In genomic region chr22:39773976-39774539, GRCh38 we compare ENCODE assay signal across 8 cellular contexts.
DNase-seq lines count a peak whose midpoint lies in the region; ATAC-seq and TF ChIP-seq lines count a peak whose summit lies in the region.

No MANE protein-coding gene starts in this region.

- intact Hi-C loops in heart left ventricle (cut with DNase I), result no loop called here

- H3K9me3 ChIP-seq in parathyroid adenoma (ENCODE audit: control insufficient read depth, low read length) (no peaks in the 10 kb centered on the region), heart left ventricle (peaks cover 0 to 17% (median 3%) of the 10 kb centered on the region in 12 donors)

- no peaks in the 10 kb centered on the region for H3K36me3 ChIP-seq in parathyroid adenoma (ENCODE audit: control insufficient read depth, insufficient read depth, low read length)
- H3K36me3 ChIP-seq in heart left ventricle, result no peaks in the 10 kb centered on the region

- H3K4me1 ChIP-seq in parathyroid adenoma, result peaks cover 15% of the 10 kb centered on the region
- H3K4me1 ChIP-seq in heart left ventricle, result no peaks in the 10 kb centered on the region

- DNase-seq in activated T-cell treated with anti-CD3 and anti-CD28 coated beads for 4 hours, result peak; percentile 1
- no peak for DNase-seq in KG1 (lab: John Stamatoyannopoulos, UW)
- no peak for DNase-seq in NOMO-1 (lab: John Stamatoyannopoulos, UW; ENCODE audit: unreplicated experiment in 2 of 2)
- no peak for DNase-seq in heart left ventricle
- no peak for DNase-seq in hypothalamus (lab: John Stamatoyannopoulos, UW)

- H3K9ac ChIP-seq in parathyroid adenoma, result no peak overlapping the region

- H3K27ac ChIP-seq in parathyroid adenoma (no peak overlapping the region), heart left ventricle (no peak overlapping the region)

- H3K4me2 ChIP-seq in parathyroid adenoma (ENCODE audit: low read length), result peak overlapping the region; percentile 40

- TF ChIP-seq POLR2A in heart left ventricle (IDR thresholded peaks at IDR 0.05), result no peak

- WGBS in heart left ventricle, 4 donors, result 27 to 31% (median 29%) methylated on average over 4 of the region's 4 CpGs

- H2AFZ ChIP-seq in parathyroid adenoma, result peak overlapping the region; percentile 3

- H3K79me2 ChIP-seq in parathyroid adenoma, result no peaks in the 10 kb centered on the region

- H3K4me3 ChIP-seq in parathyroid adenoma (ENCODE audit: low read depth, low read length) (peak overlapping the region; percentile 11), heart left ventricle (no peak overlapping the region)

- TF ChIP-seq CTCF in parathyroid adenoma (IDR thresholded peaks at IDR 0.05) (no peak), heart left ventricle (IDR thresholded peaks at IDR 0.05) (no peak)

- H3K27me3 ChIP-seq in parathyroid adenoma (ENCODE audit: control insufficient read depth, insufficient read depth, low read length) (no peaks in the 10 kb centered on the region), heart left ventricle (peaks cover 0 to 41% (median 6%) of the 10 kb centered on the region in 9 donors)

- peak; percentile 82 for ATAC-seq in GM18498 (IDR thresholded peaks at IDR 0.05; ENCODE audit: unreplicated experiment)
- ATAC-seq in HG03342 (IDR thresholded peaks at IDR 0.05; ENCODE audit: unreplicated experiment), result peak; percentile 49
- ATAC-seq in heart left ventricle, result no peak

Comparison
In these comparisons a context has a peak if more than half of its experiments do, and no peak if none do; other contexts are left out.
1. ATAC-seq: peak in GM18498 (single experiment) and HG03342 (single experiment); none in heart left ventricle (0 of 4).